ENCODE assay signal across 26 cellular contexts in the genomic region with DNA sequence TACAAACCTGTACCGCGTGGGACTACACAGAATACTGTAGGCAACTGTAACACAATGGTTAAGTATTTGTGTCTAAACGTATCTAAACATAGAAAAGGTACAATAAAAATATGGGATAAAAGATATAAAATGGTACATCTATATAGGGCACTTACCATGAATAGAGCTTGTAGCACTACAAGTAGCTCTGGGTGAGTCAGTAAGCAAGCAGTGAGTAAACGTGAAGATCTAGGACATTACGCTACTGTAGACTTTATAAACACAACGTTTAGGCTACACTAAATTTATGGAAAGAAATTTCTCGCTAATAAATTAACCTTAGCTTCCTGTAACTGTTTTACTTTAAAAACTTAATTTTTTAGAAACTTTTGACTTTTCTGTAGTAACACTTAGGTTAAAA.
"Had no signal": no experiment of that assay in that cellular context is flagged by ENCODE, and none has a peak within 500 bp of the region (broad histone marks: within the 10 kb centered on the region; RNA-seq: fewer than 3 reads in every experiment).

No MANE protein-coding gene starts in this region.

- H3K27me3 Mint-ChIP-seq: naive B cell; progenitor cell of endocrine pancreas; stimulated activated naive CD8-positive, alpha-beta T cell treated with anti-CD3 and anti-CD28 coated beads, Interleukin-15, amount 100 ng/mL, for 72 hours; type B pancreatic cell had no signal

- H3K4me2 ChIP-seq: hepatocyte, neural progenitor cell had no signal

- FAIRE-seq: keratinocyte had no signal

- H3K9ac ChIP-seq: neural progenitor cell had no signal

- H3K9me3 Mint-ChIP-seq: natural killer cell; stimulated activated effector memory CD8-positive, alpha-beta T cell treated with anti-CD3 and anti-CD28 coated beads, Interleukin-12 subunit alpha, Interleukin-12 subunit beta, amount 100 ng/mL, for 72 hours; stimulated activated naive CD8-positive, alpha-beta T cell treated with anti-CD3 and anti-CD28 coated beads, Interleukin-15, amount 100 ng/mL, for 72 hours had no signal

- H3K4me3 ChIP-seq: hepatocyte, left ventricle myocardium inferior, lung, neural progenitor cell, ovary, right atrium auricular region, skin epidermis, spleen, tibial nerve, uterus had no signal

- ATAC-seq: natural killer cell; sciatic nerve; stimulated activated effector memory CD8-positive, alpha-beta T cell treated with anti-CD3 and anti-CD28 coated beads, Interleukin-12 subunit alpha, Interleukin-12 subunit beta, amount 100 ng/mL, for 72 hours; stimulated activated naive CD8-positive, alpha-beta T cell treated with anti-CD3 and anti-CD28 coated beads, Interleukin-15, amount 100 ng/mL, for 72 hours had no signal

- H3K36me3 ChIP-seq: neutrophil, ovary, right atrium auricular region, uterus had no signal

- H3K27ac ChIP-seq: hepatocyte, left ventricle myocardium inferior, neural progenitor cell, neutrophil, ovary, right atrium auricular region, skin epidermis, spleen, tibial nerve, uterus had no signal

- H3K4me3 Mint-ChIP-seq: mesothelial cell of epicardium; naive B cell; natural killer cell; nephron progenitor cell; neural progenitor cell; stimulated activated effector memory CD8-positive, alpha-beta T cell treated with anti-CD3 and anti-CD28 coated beads, Interleukin-12 subunit alpha, Interleukin-12 subunit beta, amount 100 ng/mL, for 72 hours; stimulated activated naive CD8-positive, alpha-beta T cell treated with anti-CD3 and anti-CD28 coated beads, Interleukin-15, amount 100 ng/mL, for 72 hours; type B pancreatic cell had no signal

- H3K27me3 ChIP-seq: hepatocyte, neural progenitor cell, neutrophil, ovary, right atrium auricular region, spleen, tibial nerve, uterus had no signal

- DNase-seq: left ventricle myocardium inferior; mesendoderm; naive B cell; natural killer cell; nephron progenitor cell; occipital lobe; ovary; spleen; stimulated activated CD4-positive, alpha-beta T cell treated with anti-CD3 and anti-CD28 coated beads, Interleukin-4, amount 100 ng/mL, for 24 hours; stimulated activated naive CD4-positive, alpha-beta T cell; stimulated activated naive CD8-positive, alpha-beta T cell treated with anti-CD3 and anti-CD28 coated beads, Interleukin-15, amount 100 ng/mL, for 72 hours; substantia nigra; uterus had no signal

- H3K27ac Mint-ChIP-seq: mesothelial cell of epicardium; naive B cell; natural killer cell; nephron progenitor cell; neural progenitor cell; progenitor cell of endocrine pancreas; stimulated activated effector memory CD8-positive, alpha-beta T cell treated with anti-CD3 and anti-CD28 coated beads, Interleukin-12 subunit alpha, Interleukin-12 subunit beta, amount 100 ng/mL, for 72 hours; stimulated activated naive CD8-positive, alpha-beta T cell treated with anti-CD3 and anti-CD28 coated beads, Interleukin-15, amount 100 ng/mL, for 72 hours; type B pancreatic cell had no signal

- H3K36me3 Mint-ChIP-seq: natural killer cell had no signal

- H3K4me1 Mint-ChIP-seq: nephron progenitor cell, neural progenitor cell had no signal

- H2AFZ ChIP-seq: hepatocyte, neural progenitor cell had no signal

- H3K4me1 ChIP-seq: neural progenitor cell, spleen, tibial nerve, uterus had no signal

- H3K9me3 ChIP-seq: neutrophil, ovary, right atrium auricular region, uterus had no signal
